ENCODE assay signal across 10 cellular contexts in genomic region chr1:212161231-212161781, GRCh38.
DNase-seq lines count a peak whose midpoint lies in the region; ATAC-seq and TF ChIP-seq lines count a peak whose summit lies in the region.
"Had no signal": no experiment of that assay in that cellular context is flagged by ENCODE, and none has a peak within 500 bp of the region (broad histone marks: within the 10 kb centered on the region; RNA-seq: fewer than 3 reads in every experiment).

No MANE protein-coding gene starts in this region.

- intact Hi-C loops in HCT116 (cut with micrococcal nuclease) = no loop called here

- no peaks in the 10 kb centered on the region for H3K27me3 Mint-ChIP-seq in T-helper 2 cell treated with Interferon-gamma antibody and Interleukin-4, amounts not matched to agents 5 μg/mL and 100 μg/mL, for 36 hours (ENCODE audit: low read depth)
- peaks cover 2% of the 10 kb centered on the region for H3K27me3 Mint-ChIP-seq in neural progenitor cell (ENCODE audit: insufficient read depth, low read depth)

- H3F3A ChIP-seq in neural progenitor cell (ENCODE audit: low read depth) = no peaks in the 10 kb centered on the region

- ATAC-seq in HCT116 (peak; percentile 86), HG03135 (IDR thresholded peaks at IDR 0.05; ENCODE audit: unreplicated experiment) (no peak)

- POLR2A ChIA-PET in HCT116 (lab: Charles Lee) = interaction anchor here (0.7 kb wide), 1 partner anchor 125 kb away, joined by 3 read pairs; no protein-coding TSS in a partner anchor

- RAD21 ChIA-PET in HCT116 (lab: Charles Lee; ENCODE audit: low non-redundant PET in 1 of 2, low total read pairs in 2 of 2, uncharacterized antibody in 2 of 2, unreplicated experiment in 2 of 2) = no interaction called here

- H3K9me2 ChIP-seq in HCT116 (ENCODE audit: insufficient read depth) = no peaks in the 10 kb centered on the region

- H3K9me3 ChIP-seq in HCT116 (ENCODE audit: control insufficient read depth in 1 of 2, insufficient read depth in 1 of 2, low read depth in 1 of 2, low read length in 2 of 2) (no peaks in the 10 kb centered on the region), neural progenitor cell (ENCODE audit: low read depth) (no peaks in the 10 kb centered on the region), WERI-Rb-1 (ENCODE audit: severe bottlenecking) (no peaks in the 10 kb centered on the region)

- no peak for TF ChIP-seq POLR2A in HCT116 (IDR thresholded peaks at IDR 0.05; ENCODE audit: borderline replicate concordance, extremely low read depth, insufficient read depth, insufficient read length)

- DNase-seq in AG08395 (ENCODE audit: low spot score) (peak; percentile 88), HCT116 (ENCODE audit: low read depth, low spot score) (peak; percentile 13), foreskin fibroblast (peak; percentile 73 to 81), NCI-H748 treated with DMSO at 0.1 percent for 48 hours (lab: John Stamatoyannopoulos, UW) (no peak), neural progenitor cell (ENCODE audit: low spot score) (no peak), WERI-Rb-1 (no peak)
- peak; percentile 45 for DNase-seq in T-helper 2 cell treated with Interferon-gamma antibody and Interleukin-4, amounts not matched to agents 5 μg/mL and 100 μg/mL, for 36 hours (ENCODE audit: low spot score)
- DNase-seq: NCI-H526 treated with DMSO at 0.1 percent for 48 hours had no signal

- no peaks in the 10 kb centered on the region for H3K9me3 Mint-ChIP-seq in T-helper 2 cell treated with Interferon-gamma antibody and Interleukin-4, amounts not matched to agents 5 μg/mL and 100 μg/mL, for 36 hours
- no peaks in the 10 kb centered on the region for H3K9me3 Mint-ChIP-seq in neural progenitor cell

- peaks cover 3% of the 10 kb centered on the region for H3K36me3 Mint-ChIP-seq in T-helper 2 cell treated with Interferon-gamma antibody and Interleukin-4, amounts not matched to agents 5 μg/mL and 100 μg/mL, for 36 hours (ENCODE audit: low read depth)
- H3K36me3 Mint-ChIP-seq in neural progenitor cell = peaks cover 5% of the 10 kb centered on the region

- H3K9ac ChIP-seq in HCT116 (ENCODE audit: low read length) (no peak overlapping the region), neural progenitor cell (no peak overlapping the region)

- peaks cover 29% of the 10 kb centered on the region for H3K4me1 Mint-ChIP-seq in T-helper 2 cell treated with Interferon-gamma antibody and Interleukin-4, amounts not matched to agents 5 μg/mL and 100 μg/mL, for 36 hours (ENCODE audit: low read depth)
- no peaks in the 10 kb centered on the region for H3K4me1 Mint-ChIP-seq in neural progenitor cell

- H3K4me1 ChIP-seq in HCT116 (ENCODE audit: control insufficient read depth in 1 of 2, insufficient read depth in 2 of 2, low read length in 2 of 2) (peaks cover 7 to 21% of the 10 kb centered on the region in 2 experiments; a peak in 3 of 4 replicates), neural progenitor cell (no peaks in the 10 kb centered on the region)

- H2AFZ ChIP-seq in HCT116 (ENCODE audit: low read depth, low read length, poor library complexity, severe bottlenecking) (no peak overlapping the region), neural progenitor cell (replicated peaks) (no peak overlapping the region)

- TF ChIP-seq CTCF in HCT116 (IDR thresholded peaks at IDR 0.05 in 2 of 3, conservative IDR thresholded peaks at IDR 0.05 in 1 of 3; ENCODE audit: borderline replicate concordance in 1 of 3, insufficient read depth in 1 of 3, low read depth in 2 of 3, low read length in 2 of 3) = no peak
- TF ChIP-seq CTCF in foreskin fibroblast (IDR thresholded peaks at IDR 0.05; ENCODE audit: low read depth, low read length) = no peak
- TF ChIP-seq CTCF in neural progenitor cell (IDR thresholded peaks at IDR 0.05) = no peak
- no peak for TF ChIP-seq CTCF in WERI-Rb-1 (IDR thresholded peaks at IDR 0.05; ENCODE audit: low read depth, low read length)

- CTCF ChIA-PET in HCT116 (lab: Charles Lee) = no interaction called here

- H3K36me3 ChIP-seq in HCT116 (ENCODE audit: control insufficient read depth in 1 of 2, insufficient read depth in 2 of 2, low read length in 2 of 2) (no peaks in the 10 kb centered on the region), neural progenitor cell (no peaks in the 10 kb centered on the region), WERI-Rb-1 (no peaks in the 10 kb centered on the region)

- no peaks in the 10 kb centered on the region for H3K27me3 ChIP-seq in HCT116 (ENCODE audit: insufficient read depth, low read length)
- no peaks in the 10 kb centered on the region for H3K27me3 ChIP-seq in neural progenitor cell
- H3K27me3 ChIP-seq in WERI-Rb-1 (ENCODE audit: insufficient read depth, low read depth, severe bottlenecking) = no peaks in the 10 kb centered on the region

- H3K27ac ChIP-seq in HCT116 (ENCODE audit: low read depth, low read length) (no peak overlapping the region), neural progenitor cell (no peak overlapping the region), WERI-Rb-1 (no peak overlapping the region)

- H3K4me2 ChIP-seq in HCT116 (ENCODE audit: low read length) (peak overlapping the region; percentile 40; the same call in 1 of the 2 replicates), neural progenitor cell (no peak overlapping the region)

- no peaks in the 10 kb centered on the region for H3K79me2 ChIP-seq in HCT116 (ENCODE audit: insufficient read depth, low read length)
- H3K79me2 ChIP-seq in neural progenitor cell (ENCODE audit: low read depth) = no peaks in the 10 kb centered on the region

- BruUV-seq in HCT116 (replicated peaks; lab: Mats Ljungman, UMichigan) = no TSS peak

- peak overlapping the region; percentile 3 for H3K4me3 Mint-ChIP-seq in T-helper 2 cell treated with Interferon-gamma antibody and Interleukin-4, amounts not matched to agents 5 μg/mL and 100 μg/mL, for 36 hours
- H3K4me3 Mint-ChIP-seq in neural progenitor cell = no peak overlapping the region

- no peak for TF ChIP-seq RAD21 in HCT116 (IDR thresholded peaks at IDR 0.05; ENCODE audit: low read depth)

- H3K27ac Mint-ChIP-seq in T-helper 2 cell treated with Interferon-gamma antibody and Interleukin-4, amounts not matched to agents 5 μg/mL and 100 μg/mL, for 36 hours = no peak overlapping the region
- H3K27ac Mint-ChIP-seq in neural progenitor cell = no peak overlapping the region

- no peak overlapping the region for H3K4me3 ChIP-seq in HCT116 (replicated peaks in 1 of 2; ENCODE audit: low read depth in 1 of 2, low read length in 2 of 2)
- no peak overlapping the region for H3K4me3 ChIP-seq in foreskin fibroblast (ENCODE audit: low read depth in 1 of 2, low read length in 2 of 2)
- H3K4me3 ChIP-seq in neural progenitor cell = no peak overlapping the region
- no peak overlapping the region for H3K4me3 ChIP-seq in WERI-Rb-1 (ENCODE audit: low read depth, low read length)
- H3K4me3 ChIP-seq: lung had no signal

- H4K20me1 ChIP-seq in HCT116 (ENCODE audit: insufficient read depth) = no peaks in the 10 kb centered on the region
- no peaks in the 10 kb centered on the region for H4K20me1 ChIP-seq in neural progenitor cell (ENCODE audit: low read depth)

TF ChIP-seq in HCT116, 20 proteins besides CTCF, POLR2A, EP300 and RAD21:
- TF ChIP-seq FOSL1 (IDR thresholded peaks at IDR 0.05; ENCODE audit: low read depth) = peak; percentile 39
- TF ChIP-seq, protein P1, sequence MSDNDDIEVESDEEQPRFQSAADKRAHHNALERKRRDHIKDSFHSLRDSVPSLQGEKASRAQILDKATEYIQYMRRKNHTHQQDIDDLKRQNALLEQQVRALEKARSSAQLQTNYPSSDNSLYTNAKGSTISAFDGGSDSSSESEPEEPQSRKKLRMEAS (IDR thresholded peaks at IDR 0.05) = no peak

Comparison
In these comparisons a context has a peak if more than half of its experiments do, and no peak if none do; other contexts are left out.
1. DNase-seq: peak in AG08395 (single experiment), HCT116 (single experiment), T-helper 2 cell treated with Interferon-gamma antibody and Interleukin-4, amounts not matched to agents 5 μg/mL and 100 μg/mL, for 36 hours (single experiment) and foreskin fibroblast (2 of 2); none in NCI-H748 treated with DMSO at 0.1 percent for 48 hours (single experiment), neural progenitor cell (single experiment) and WERI-Rb-1 (single experiment).